ENCODE assay signal across 22 cellular contexts in genomic region chr22:32395107-32395506, GRCh38. TPM values are rescaled to one million over a fixed set of nuclear protein-coding genes. Genes with fewer than 3 reads are reported as not detected.
DNase-seq lines count a peak whose midpoint lies in the region; ATAC-seq lines count a peak whose summit lies in the region.
"Had no signal": no experiment of that assay in that cellular context is flagged by ENCODE, and none has a peak within 500 bp of the region (broad histone marks: within the 10 kb centered on the region; RNA-seq: fewer than 3 reads in every experiment).

No MANE protein-coding gene starts in this region.

- no peaks in the 10 kb centered on the region for H3K9me3 ChIP-seq in CD4-positive, CD25-positive, alpha-beta regulatory T cell (ENCODE audit: control insufficient read depth in 2 of 2, low read length in 2 of 2)

- peaks cover 22% of the 10 kb centered on the region for H3K4me1 Mint-ChIP-seq in activated CD8-positive, alpha-beta memory T cell treated with anti-CD3 and anti-CD28 coated beads, Interleukin-2, amount 10 ng/mL, durations not matched to agents 7 days and 5 days
- H3K4me1 Mint-ChIP-seq in CD4-positive, CD25-positive, alpha-beta regulatory T cell, result peaks cover 0 to 14% (median 0%) of the 10 kb centered on the region in 4 donors
- H3K4me1 Mint-ChIP-seq in activated CD4-positive, alpha-beta memory T cell treated with anti-CD3 and anti-CD28 coated beads for 36 hours (ENCODE audit: low read depth), result peaks cover 13% of the 10 kb centered on the region
- H3K4me1 Mint-ChIP-seq in activated naive CD8-positive, alpha-beta T cell treated with anti-CD3 and anti-CD28 coated beads, Interleukin-2, amount 50 U/mL, for 24 hours, result peaks cover 6% of the 10 kb centered on the region

- no peaks in the 10 kb centered on the region for H3K27me3 Mint-ChIP-seq in activated CD8-positive, alpha-beta memory T cell treated with anti-CD3 and anti-CD28 coated beads, Interleukin-2, amount 10 ng/mL, durations not matched to agents 7 days and 5 days
- H3K27me3 Mint-ChIP-seq in CD4-positive, CD25-positive, alpha-beta regulatory T cell, result no peaks in the 10 kb centered on the region
- no peaks in the 10 kb centered on the region for H3K27me3 Mint-ChIP-seq in activated CD4-positive, alpha-beta memory T cell treated with anti-CD3 and anti-CD28 coated beads for 36 hours
- H3K27me3 Mint-ChIP-seq in activated naive CD8-positive, alpha-beta T cell treated with anti-CD3 and anti-CD28 coated beads, Interleukin-2, amount 50 U/mL, for 24 hours, result no peaks in the 10 kb centered on the region

- intact Hi-C loops in activated CD4-positive, alpha-beta memory T cell treated with anti-CD3 and anti-CD28 coated beads for 36 hours (cut with micrococcal nuclease), result no loop called here

- no peak overlapping the region for H3K27ac ChIP-seq in CD4-positive, CD25-positive, alpha-beta regulatory T cell (ENCODE audit: insufficient read depth, low read length, poor library complexity, severe bottlenecking)
- H3K27ac ChIP-seq: RWPE1 had no signal

- no peaks in the 10 kb centered on the region for H3K27me3 ChIP-seq in CD4-positive, CD25-positive, alpha-beta regulatory T cell (ENCODE audit: control insufficient read depth, insufficient read depth, low read length)

- no peak overlapping the region for H3K4me3 ChIP-seq in CD4-positive, CD25-positive, alpha-beta regulatory T cell (ENCODE audit: low read depth, low read length)

- H3K4me1 ChIP-seq in CD4-positive, CD25-positive, alpha-beta regulatory T cell (ENCODE audit: control insufficient read depth, insufficient read depth, low read length, poor library complexity, severe bottlenecking), result no peaks in the 10 kb centered on the region

- peaks cover 90% of the 10 kb centered on the region for H3K36me3 ChIP-seq in CD4-positive, CD25-positive, alpha-beta regulatory T cell (ENCODE audit: control insufficient read depth, insufficient read depth, low read length)

- DNase-seq in activated CD8-positive, alpha-beta memory T cell treated with anti-CD3 and anti-CD28 coated beads, Interleukin-2, amount 10 ng/mL, durations not matched to agents 7 days and 5 days, result no peak
- no peak for DNase-seq in activated CD8-positive, alpha-beta memory T cell treated with anti-CD3 and anti-CD28 coated beads, Interleukin-2, amount 50 U/mL, for 48 hours
- peak in 1 of 3 donors; percentile 8 for DNase-seq in CD4-positive, CD25-positive, alpha-beta regulatory T cell
- no peak for DNase-seq in activated CD4-positive, alpha-beta memory T cell treated with anti-CD3 and anti-CD28 coated beads for 36 hours
- no peak for DNase-seq in activated naive CD8-positive, alpha-beta T cell treated with anti-CD3 and anti-CD28 coated beads, Interleukin-2, amount 50 U/mL, for 24 hours
- DNase-seq in NCI-H510A (lab: John Stamatoyannopoulos, UW), result no peak
- DNase-seq in SHP77 treated with DMSO at 0.1 percent for 48 hours (lab: John Stamatoyannopoulos, UW), result no peak
- DNase-seq: AML-193; C1 segment of cervical spinal cord; DMS53; GDM1; KG1; NCI-H1092 treated with DMSO at 0.1 percent for 48 hours; NCI-H1436 treated with DMSO at 0.1 percent for 48 hours; NCI-H1930; NCI-H748 treated with DMSO at 0.1 percent for 48 hours; NK-92 treated with Interleukin-12 subunit alpha and Interleukin-12 subunit beta, amount 100 ng/mL, for 24 hours; SIG-M5 had no signal

- H3K4me3 Mint-ChIP-seq in activated CD8-positive, alpha-beta memory T cell treated with anti-CD3 and anti-CD28 coated beads, Interleukin-2, amount 10 ng/mL, durations not matched to agents 7 days and 5 days, result no peak overlapping the region
- H3K4me3 Mint-ChIP-seq in CD4-positive, CD25-positive, alpha-beta regulatory T cell, result no peak overlapping the region
- H3K4me3 Mint-ChIP-seq in activated CD4-positive, alpha-beta memory T cell treated with anti-CD3 and anti-CD28 coated beads for 36 hours, result no peak overlapping the region
- H3K4me3 Mint-ChIP-seq in activated naive CD8-positive, alpha-beta T cell treated with anti-CD3 and anti-CD28 coated beads, Interleukin-2, amount 50 U/mL, for 24 hours, result no peak overlapping the region

- peak overlapping the region; percentile 56 for H3K27ac Mint-ChIP-seq in activated CD8-positive, alpha-beta memory T cell treated with anti-CD3 and anti-CD28 coated beads, Interleukin-2, amount 10 ng/mL, durations not matched to agents 7 days and 5 days
- H3K27ac Mint-ChIP-seq in CD4-positive, CD25-positive, alpha-beta regulatory T cell, result peak overlapping the region in 2 of 3 donors; percentile 66 to 73
- peak overlapping the region; percentile 35 for H3K27ac Mint-ChIP-seq in activated CD4-positive, alpha-beta memory T cell treated with anti-CD3 and anti-CD28 coated beads for 36 hours
- H3K27ac Mint-ChIP-seq in activated naive CD8-positive, alpha-beta T cell treated with anti-CD3 and anti-CD28 coated beads, Interleukin-2, amount 50 U/mL, for 24 hours, result peak overlapping the region; percentile 66

- H3K36me3 Mint-ChIP-seq in activated CD8-positive, alpha-beta memory T cell treated with anti-CD3 and anti-CD28 coated beads, Interleukin-2, amount 10 ng/mL, durations not matched to agents 7 days and 5 days, result peaks cover 57% of the 10 kb centered on the region
- peaks cover 58% of the 10 kb centered on the region for H3K36me3 Mint-ChIP-seq in CD4-positive, CD25-positive, alpha-beta regulatory T cell
- peaks cover 41% of the 10 kb centered on the region for H3K36me3 Mint-ChIP-seq in activated CD4-positive, alpha-beta memory T cell treated with anti-CD3 and anti-CD28 coated beads for 36 hours
- H3K36me3 Mint-ChIP-seq in activated naive CD8-positive, alpha-beta T cell treated with anti-CD3 and anti-CD28 coated beads, Interleukin-2, amount 50 U/mL, for 24 hours (ENCODE audit: low read depth), result peaks cover 46% of the 10 kb centered on the region

- no peak for ATAC-seq in activated CD8-positive, alpha-beta memory T cell treated with anti-CD3 and anti-CD28 coated beads, Interleukin-2, amount 10 ng/mL, durations not matched to agents 7 days and 5 days
- ATAC-seq in CD4-positive, CD25-positive, alpha-beta regulatory T cell (ENCODE audit: low read depth in 2 of 2), result no peak
- ATAC-seq in activated naive CD8-positive, alpha-beta T cell treated with anti-CD3 and anti-CD28 coated beads, Interleukin-2, amount 50 U/mL, for 24 hours, result peak; percentile 57

- CTCF ChIA-PET in activated CD8-positive, alpha-beta memory T cell treated with anti-CD3 and anti-CD28 coated beads, Interleukin-2, amount 10 ng/mL, durations not matched to agents 7 days and 5 days (lab: Charles Lee), result interaction anchor here (1.5 kb wide), 1 partner anchor 129 kb away, joined by 3 read pairs; no protein-coding TSS in a partner anchor
- CTCF ChIA-PET in activated CD4-positive, alpha-beta memory T cell treated with anti-CD3 and anti-CD28 coated beads for 36 hours (lab: Charles Lee), result no interaction called here

- POLR2A ChIA-PET in activated CD4-positive, alpha-beta memory T cell treated with anti-CD3 and anti-CD28 coated beads for 36 hours (lab: Charles Lee), result interaction anchor here (0.6 kb wide), 1 partner anchor 8 kb away, joined by 4 read pairs; no protein-coding TSS in a partner anchor

- no peaks in the 10 kb centered on the region for H3K9me3 Mint-ChIP-seq in activated CD8-positive, alpha-beta memory T cell treated with anti-CD3 and anti-CD28 coated beads, Interleukin-2, amount 10 ng/mL, durations not matched to agents 7 days and 5 days (ENCODE audit: low read depth)
- peaks cover 0 to 1% (median 0%) of the 10 kb centered on the region in 7 donors for H3K9me3 Mint-ChIP-seq in CD4-positive, CD25-positive, alpha-beta regulatory T cell
- no peaks in the 10 kb centered on the region for H3K9me3 Mint-ChIP-seq in activated CD4-positive, alpha-beta memory T cell treated with anti-CD3 and anti-CD28 coated beads for 36 hours
- H3K9me3 Mint-ChIP-seq in activated naive CD8-positive, alpha-beta T cell treated with anti-CD3 and anti-CD28 coated beads, Interleukin-2, amount 50 U/mL, for 24 hours, result no peaks in the 10 kb centered on the region

RNA-seq across cellular contexts. Expression of gene RTCB, which starts 16.9 kb away (rescaled TPM):
- total RNA-seq in activated CD8-positive, alpha-beta memory T cell treated with anti-CD3 and anti-CD28 coated beads, Interleukin-2, amount 10 ng/mL, durations not matched to agents 7 days and 5 days, result 10 to 100 TPM; 77.2 to 85.5 TPM
- 39.0 TPM for total RNA-seq in CD4-positive, CD25-positive, alpha-beta regulatory T cell
- 100 to 1,000 TPM; 107 to 125 (median 115) TPM for polyA plus RNA-seq in CD4-positive, CD25-positive, alpha-beta regulatory T cell
- 10 to 100 TPM; 87.0 to 87.7 TPM for total RNA-seq in activated CD4-positive, alpha-beta memory T cell treated with anti-CD3 and anti-CD28 coated beads for 36 hours

RNA-seq across cellular contexts. Expression of gene RFPL3, which starts 37.4 kb away (rescaled TPM):
- total RNA-seq in activated CD8-positive, alpha-beta memory T cell treated with anti-CD3 and anti-CD28 coated beads, Interleukin-2, amount 10 ng/mL, durations not matched to agents 7 days and 5 days, result not detected
- total RNA-seq in CD4-positive, CD25-positive, alpha-beta regulatory T cell, result not detected
- polyA plus RNA-seq in CD4-positive, CD25-positive, alpha-beta regulatory T cell, result not detected
- not detected for total RNA-seq in activated CD4-positive, alpha-beta memory T cell treated with anti-CD3 and anti-CD28 coated beads for 36 hours
- total RNA-seq: A172, NCI-H460 had no signal
- polyA plus RNA-seq: AG04450 had no signal
